Comparison of ENCODE assay signal across 33 cellular contexts in the genomic region with DNA sequence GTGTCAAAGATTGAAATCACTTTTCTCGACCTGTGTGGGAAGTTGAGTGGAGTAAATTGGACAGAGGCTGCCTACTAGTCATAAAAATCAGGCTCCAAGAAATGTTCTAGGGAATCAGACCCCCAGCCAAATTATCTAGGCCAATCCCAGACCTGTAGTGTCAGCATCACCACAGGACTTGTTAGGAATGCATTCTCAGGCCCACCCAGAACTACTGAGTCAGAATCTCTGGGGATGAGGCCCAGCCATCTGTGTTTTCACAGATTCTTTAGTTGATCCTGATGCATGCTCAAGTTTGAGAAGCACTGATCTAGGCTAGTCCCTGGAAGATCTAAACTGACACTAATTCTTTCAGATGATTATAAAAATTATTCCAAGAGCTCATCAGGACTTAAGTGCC.
"Had no signal": no experiment of that assay in that cellular context is flagged by ENCODE, and none has a peak within 500 bp of the region (broad histone marks: within the 10 kb centered on the region; RNA-seq: fewer than 3 reads in every experiment).

No MANE protein-coding gene starts in this region.

- H3K9me3 ChIP-seq: adrenal gland, ascending aorta, body of pancreas, breast epithelium had no signal

- DNase-seq: activated effector memory CD4-positive, alpha-beta T cell treated with anti-CD3 and anti-CD28 coated beads, Interleukin-2, amount 50 U/mL, for 16 hours; activated effector memory CD4-positive, alpha-beta T cell treated with Interleukin-2 at 50 U/mL for 16 hours; activated gamma-delta T cell; activated gamma-delta T cell treated with Interleukin-2 at 50 U/mL for 16 hours; activated naive CD4-positive, alpha-beta T cell; activated naive CD4-positive, alpha-beta T cell treated with anti-CD3 and anti-CD28 coated beads for 36 hours; activated naive CD4-positive, alpha-beta T cell treated with anti-CD3 and anti-CD28 coated beads, Interleukin-2, amount 10 ng/mL, durations not matched to agents 7 days and 5 days; activated naive CD4-positive, alpha-beta T cell treated with anti-CD3 and anti-CD28 coated beads, Interleukin-2, amount 50 U/mL, for 16 hours; activated naive CD4-positive, alpha-beta T cell treated with Interleukin-2 at 50 U/mL for 16 hours; activated naive CD8-positive, alpha-beta T cell treated with anti-CD3 and anti-CD28 coated beads for 36 hours; activated naive CD8-positive, alpha-beta T cell treated with anti-CD3 and anti-CD28 coated beads, Interleukin-2, amount 10 ng/mL, durations not matched to agents 7 days and 5 days; activated naive CD8-positive, alpha-beta T cell treated with anti-CD3 and anti-CD28 coated beads, Interleukin-2, amount 50 U/mL, for 24 hours; activated T-cell treated with anti-CD3 and anti-CD28 coated beads for 4 hours; activated T-cell treated with anti-CD3 and anti-CD28 coated beads, Interleukin-2, amount 50 U/mL, for 1 hour; activated T-cell treated with anti-CD3 and anti-CD28 coated beads, Interleukin-2, amount 50 U/mL, for 24 hours; activated T-cell treated with anti-CD3 and anti-CD28 coated beads, Interleukin-2, amount 50 U/mL, for 4 hours; activated T-cell treated with anti-CD3 and anti-CD28 coated beads, Interleukin-2, amount 50 U/mL, for 48 hours; activated T-cell treated with anti-CD3 and anti-CD28 coated beads, Interleukin-2, amount 50 U/mL, for 72 hours; adrenal gland; amniotic stem cell; amygdala; anterior cingulate cortex; aorta; body of pancreas; brain microvascular endothelial cell; caudate nucleus; central memory CD4-positive, alpha-beta T cell; cerebellar nuclear complex had no signal

- H3K4me3 ChIP-seq: adrenal gland, ascending aorta, body of pancreas, breast epithelium, cardiac muscle cell had no signal

- ATAC-seq: activated naive CD4-positive, alpha-beta T cell treated with anti-CD3 and anti-CD28 coated beads, Interleukin-2, amount 50 U/mL, for 72 hours; activated naive CD8-positive, alpha-beta T cell treated with anti-CD3 and anti-CD28 coated beads, Interleukin-2, amount 50 U/mL, for 24 hours; activated T-cell treated with anti-CD3 and anti-CD28 coated beads, Interleukin-2, amount 50 U/mL, for 4 hours; activated T-cell treated with anti-CD3 and anti-CD28 coated beads, Interleukin-2, amount 50 U/mL, for 72 hours; activated T-helper 17 cell treated with anti-CD3 and anti-CD28 coated beads, Interleukin-2, amount 50 U/mL, for 72 hours; body of pancreas had no signal

- H3K27me3 ChIP-seq: adrenal gland, ascending aorta, body of pancreas, brain microvascular endothelial cell, breast epithelium, cardiac muscle cell had no signal

- H3K27ac ChIP-seq: adrenal gland, ascending aorta, body of pancreas, brain microvascular endothelial cell, cardiac muscle cell had no signal

- H3K4me1 ChIP-seq: adrenal gland, ascending aorta, body of pancreas, breast epithelium had no signal

- H3K36me3 ChIP-seq: adrenal gland, ascending aorta, brain microvascular endothelial cell, breast epithelium, cardiac muscle cell had no signal
